In genomic region chr16:64841071-64841470, GRCh38 we compare ENCODE assay signal across 20 cellular contexts.
"Had no signal": no experiment of that assay in that cellular context is flagged by ENCODE, and none has a peak within 500 bp of the region (broad histone marks: within the 10 kb centered on the region; RNA-seq: fewer than 3 reads in every experiment).

No MANE protein-coding gene starts in this region.

- H3K4me3 Mint-ChIP-seq: endodermal cell; naive thymus-derived CD4-positive, alpha-beta T cell had no signal

- ATAC-seq: left colon; left ventricle myocardium superior; naive thymus-derived CD4-positive, alpha-beta T cell; sciatic nerve had no signal

- H3K27ac ChIP-seq: hepatocyte, neutrophil, skin epidermis, stomach, thoracic aorta, transverse colon had no signal

- H3K4me1 Mint-ChIP-seq: endodermal cell; naive thymus-derived CD4-positive, alpha-beta T cell had no signal

- H3K36me3 ChIP-seq: neutrophil, stomach, thoracic aorta, transverse colon had no signal

- H3K4me1 ChIP-seq: stomach, transverse colon had no signal

- H3K27me3 Mint-ChIP-seq: naive thymus-derived CD4-positive, alpha-beta T cell had no signal

- H3K27me3 ChIP-seq: hepatocyte, neutrophil, stomach, transverse colon had no signal

- H3K4me3 ChIP-seq: hepatocyte, lung, skin epidermis, stomach, thoracic aorta, transverse colon had no signal

- H3K9me3 Mint-ChIP-seq: endodermal cell had no signal

- DNase-seq: effector CD4-positive, alpha-beta T cell; endodermal cell; erythroblast; foreskin melanocyte; head of caudate nucleus; left colon; left ventricle myocardium superior; mesendoderm; naive thymus-derived CD4-positive, alpha-beta T cell; stimulated activated CD4-positive, alpha-beta T cell treated with anti-CD3 and anti-CD28 coated beads, Interleukin-12 subunit alpha, Interleukin-12 subunit beta, amount 100 ng/mL, for 4 hours; stimulated activated naive CD4-positive, alpha-beta T cell; stomach; substantia nigra; transverse colon had no signal

- H3K27ac Mint-ChIP-seq: endodermal cell; naive thymus-derived CD4-positive, alpha-beta T cell had no signal

- H3K9me3 ChIP-seq: neutrophil, stomach, thoracic aorta, transverse colon had no signal
